Comparison of ENCODE assay signal across 8 cellular contexts in the genomic region with DNA sequence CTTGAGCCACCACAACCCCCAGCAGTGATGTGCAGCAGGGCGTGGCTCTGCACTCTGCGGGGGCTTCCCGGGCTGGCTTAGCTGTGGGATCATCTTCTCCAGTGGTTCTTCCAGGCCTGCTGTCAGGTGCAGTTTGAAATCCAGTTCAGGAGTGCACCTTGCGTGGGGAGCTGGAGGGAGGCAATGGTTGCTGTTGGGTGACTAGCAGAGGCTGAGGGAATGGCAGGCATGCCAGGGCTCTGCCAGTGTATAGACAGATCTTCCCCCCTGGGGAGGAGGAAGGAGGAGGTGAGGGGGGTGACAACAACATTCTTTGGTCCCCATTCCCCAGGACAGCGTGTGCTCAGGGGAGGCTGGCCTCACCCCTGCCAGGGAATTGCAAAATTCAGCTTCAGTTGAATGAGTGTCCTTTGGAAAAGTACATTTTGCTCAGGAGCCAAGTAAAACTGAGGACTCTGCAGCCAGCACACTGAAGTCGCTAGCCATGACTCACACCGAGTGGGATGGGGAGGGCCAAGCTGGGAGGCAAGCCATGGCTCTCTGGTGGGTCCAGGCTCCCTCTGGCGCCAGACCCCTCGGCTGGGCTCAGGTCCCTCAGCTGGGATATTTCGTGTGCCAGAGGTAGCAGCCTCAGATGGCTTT. TPM values are rescaled to one million over a fixed set of nuclear protein-coding genes. Genes with fewer than 3 reads are reported as not detected.
A peak's percentile ranks its signal among the peaks of the same experiment; 100 is the strongest.
DNase-seq lines count a peak whose midpoint lies in the region; ATAC-seq and TF ChIP-seq lines count a peak whose summit lies in the region.

No MANE protein-coding gene starts in this region.

- H3K36me3 ChIP-seq in breast epithelium = no peaks in the 10 kb centered on the region

- ATAC-seq in GM21515 (IDR thresholded peaks at IDR 0.05; ENCODE audit: unreplicated experiment) = no peak
- ATAC-seq in GM18511 (IDR thresholded peaks at IDR 0.05; ENCODE audit: unreplicated experiment) = no peak

- H3K4me1 ChIP-seq in breast epithelium = peaks cover 3 to 51% of the 10 kb centered on the region in 2 donors

- H3K27ac ChIP-seq in breast epithelium (peak overlapping the region; percentile 88 to 93), layer of hippocampus (ENCODE audit: low read depth, low read length) (peak overlapping the region; percentile 74), substantia nigra (ENCODE audit: low read depth, low read length, poor library complexity, severe bottlenecking) (peak overlapping the region; percentile 77)

- intact Hi-C loops in breast epithelium (cut with DNase I; ENCODE audit: low total_unique reads) = loop anchor here (10.0 kb wide), 1 partner anchor 94 kb away; a partner anchor contains a TSS

- H3K4me3 ChIP-seq in breast epithelium = peak overlapping the region in 1 of 3 donors; percentile 34

- peak in 2 of 3 donors; percentile 12 to 14 for TF ChIP-seq CTCF in breast epithelium (IDR thresholded peaks at IDR 0.05)

- no peak for TF ChIP-seq POLR2A in breast epithelium (IDR thresholded peaks at IDR 0.05)

- DNase-seq in HK-2 (ENCODE audit: unreplicated experiment) (peak; percentile 65), breast epithelium (ENCODE audit: low spot score in 2 of 2) (peak; percentile 73 to 93), substantia nigra (lab: John Stamatoyannopoulos, UW) (peak in 45 of 49 donors; percentile 23 to 91 (median 65)), SW480 (ENCODE audit: low spot score) (no peak), NCI-H1436 treated with DMSO at 0.1 percent for 48 hours (lab: John Stamatoyannopoulos, UW) (no peak)

- H3K27me3 ChIP-seq in breast epithelium = no peaks in the 10 kb centered on the region
- H3K27me3 ChIP-seq in layer of hippocampus (ENCODE audit: control insufficient read depth, insufficient read depth, low read length) = no peaks in the 10 kb centered on the region

- no peaks in the 10 kb centered on the region for H3K9me3 ChIP-seq in breast epithelium

RNA-seq across cellular contexts. Expression of a gene that starts 35.0 kb away (rescaled TPM):
- 100 to 1,000 TPM in 1 of 3 donors, 10 to 100 TPM in 2; 86.6 to 139 (median 95.2) TPM for total RNA-seq in breast epithelium

Comparison
In these comparisons a context has a peak if more than half of its experiments do, and no peak if none do; other contexts are left out.
1. DNase-seq: peak in HK-2 (single experiment), breast epithelium (2 of 2) and substantia nigra (45 of 49); none in SW480 (single experiment) and NCI-H1436 treated with DMSO at 0.1 percent for 48 hours (single experiment).
2. Peak in every context shown above with its lines, with median percentiles within 50 percentile points of each other: H3K27ac ChIP-seq.